28 cellular contexts compared by ENCODE assay signal in genomic region chr12:101968770-101969169, GRCh38.
DNase-seq lines count a peak whose midpoint lies in the region; ATAC-seq and TF ChIP-seq lines count a peak whose summit lies in the region.
"Had no signal": no experiment of that assay in that cellular context is flagged by ENCODE, and none has a peak within 500 bp of the region (broad histone marks: within the 10 kb centered on the region; RNA-seq: fewer than 3 reads in every experiment).

No MANE protein-coding gene starts in this region.

- H4K20me1 ChIP-seq in BLaER1 treated with 17β-estradiol and CSF1 and Interleukin-3, amounts not matched to agents 10 nM and 100 nM = no peaks in the 10 kb centered on the region

- POLR2A ChIA-PET in CD4-positive, alpha-beta memory T cell (lab: Charles Lee; ENCODE audit: partially characterized antibody) = no interaction called here

- TF ChIP-seq CTCF in epithelial cell of proximal tubule (conservative IDR thresholded peaks at IDR 0.05; ENCODE audit: low read depth, low read length) = no peak

- H3K27ac Mint-ChIP-seq in CD4-positive, alpha-beta memory T cell = peak overlapping the region in 3 of 7 donors; percentile 25 to 57 (median 54)
- no peak overlapping the region for H3K27ac Mint-ChIP-seq in stimulated activated memory B cell treated with anti-CD40 and anti-IgM and Interleukin-4, amounts not matched to agents 10 μg/mL and 1 μg/mL and 100 μg/mL, for 72 hours
- H3K27ac Mint-ChIP-seq: nephron progenitor cell, T-helper 17 cell had no signal

- H3K27me3 ChIP-seq in BLaER1 treated with 17β-estradiol and CSF1 and Interleukin-3, amounts not matched to agents 10 nM and 100 nM = no peaks in the 10 kb centered on the region
- H3K27me3 ChIP-seq in CD4-positive, alpha-beta memory T cell (ENCODE audit: insufficient read depth, low read length) = no peaks in the 10 kb centered on the region
- H3K27me3 ChIP-seq in MG63 = no peaks in the 10 kb centered on the region
- H3K27me3 ChIP-seq: esophagus muscularis mucosa, gastrocnemius medialis, pancreas, upper lobe of left lung had no signal

- H3K4me3 ChIP-seq in BLaER1 treated with 17β-estradiol and CSF1 and Interleukin-3, amounts not matched to agents 10 nM and 100 nM = no peak overlapping the region
- H3K4me3 ChIP-seq in CD4-positive, alpha-beta memory T cell (ENCODE audit: low read length in 2 of 2) = no peak overlapping the region
- H3K4me3 ChIP-seq in MG63 (no peak overlapping the region), epithelial cell of proximal tubule (ENCODE audit: low read depth, low read length) (no peak overlapping the region)
- H3K4me3 ChIP-seq: esophagus muscularis mucosa, gastrocnemius medialis, HAP-1, K562, pancreas, smooth muscle cell, upper lobe of left lung had no signal

- peak overlapping the region in 3 of 11 experiments; percentile 58 to 66 (median 60); a peak in 6 of 22 replicates for H3K27ac ChIP-seq in BLaER1 treated with 17β-estradiol and CSF1 and Interleukin-3, amounts not matched to agents 10 nM and 100 nM
- H3K27ac ChIP-seq in CD4-positive, alpha-beta memory T cell (ENCODE audit: low read depth, low read length) = no peak overlapping the region
- H3K27ac ChIP-seq: C4-2B, esophagus muscularis mucosa, gastrocnemius medialis, pancreas, upper lobe of left lung had no signal

- no peaks in the 10 kb centered on the region for H3K36me3 ChIP-seq in BLaER1 treated with 17β-estradiol and CSF1 and Interleukin-3, amounts not matched to agents 10 nM and 100 nM
- no peaks in the 10 kb centered on the region for H3K36me3 ChIP-seq in CD4-positive, alpha-beta memory T cell (ENCODE audit: insufficient read depth, low read length)
- H3K36me3 ChIP-seq in MG63 = no peaks in the 10 kb centered on the region
- H3K36me3 ChIP-seq: esophagus muscularis mucosa, gastrocnemius medialis, HAP-1, pancreas, upper lobe of left lung had no signal

- no peak overlapping the region for H3K4me3 Mint-ChIP-seq in CD4-positive, alpha-beta memory T cell
- H3K4me3 Mint-ChIP-seq in stimulated activated memory B cell treated with anti-CD40 and anti-IgM and Interleukin-4, amounts not matched to agents 10 μg/mL and 1 μg/mL and 100 μg/mL, for 72 hours = no peak overlapping the region
- H3K4me3 Mint-ChIP-seq: activated T-cell treated with anti-CD3 and anti-CD28 coated beads, Interleukin-2, amount 50 U/mL, for 4 hours; nephron progenitor cell; T-helper 17 cell had no signal

- ATAC-seq in GM19463 (IDR thresholded peaks at IDR 0.05; ENCODE audit: unreplicated experiment) = no peak
- no peak for ATAC-seq in stimulated activated memory B cell treated with anti-CD40 and anti-IgM and Interleukin-4, amounts not matched to agents 10 μg/mL and 1 μg/mL and 100 μg/mL, for 72 hours
- ATAC-seq in GM21576 (IDR thresholded peaks at IDR 0.05; ENCODE audit: unreplicated experiment) = no peak
- ATAC-seq: gastrocnemius medialis, K562, left colon, pancreas, T-helper 17 cell had no signal

- intact Hi-C loops in CD4-positive, alpha-beta memory T cell (cut with micrococcal nuclease) = no loop called here

- H3K4me1 ChIP-seq in BLaER1 treated with 17β-estradiol and CSF1 and Interleukin-3, amounts not matched to agents 10 nM and 100 nM = peaks cover 12 to 25% (median 23%) of the 10 kb centered on the region in 10 experiments
- H3K4me1 ChIP-seq in CD4-positive, alpha-beta memory T cell (ENCODE audit: insufficient read depth, low read length) = peaks cover 12% of the 10 kb centered on the region
- H3K4me1 ChIP-seq: esophagus muscularis mucosa, gastrocnemius medialis, HAP-1, pancreas, upper lobe of left lung had no signal

- H3K9me3 Mint-ChIP-seq in CD4-positive, alpha-beta memory T cell = peaks cover 0 to 6% (median 0%) of the 10 kb centered on the region in 8 donors
- H3K9me3 Mint-ChIP-seq in stimulated activated memory B cell treated with anti-CD40 and anti-IgM and Interleukin-4, amounts not matched to agents 10 μg/mL and 1 μg/mL and 100 μg/mL, for 72 hours = no peaks in the 10 kb centered on the region

- no peak overlapping the region for H3K9ac ChIP-seq in BLaER1 treated with 17β-estradiol and CSF1 and Interleukin-3, amounts not matched to agents 10 nM and 100 nM
- H3K9ac ChIP-seq: SK-N-SH had no signal

- H3K9me3 ChIP-seq in BLaER1 treated with 17β-estradiol and CSF1 and Interleukin-3, amounts not matched to agents 10 nM and 100 nM (replicated peaks in 1 of 11) = peaks cover 0 to 14% (median 0%) of the 10 kb centered on the region in 11 experiments; a peak in 3 of 22 replicates
- no peaks in the 10 kb centered on the region for H3K9me3 ChIP-seq in CD4-positive, alpha-beta memory T cell (ENCODE audit: control insufficient read depth in 1 of 2, low read length in 2 of 2)
- 0 out of 2 replicates have a peak, but pooled peaks cover 2% of the 10 kb centered on the region for H3K9me3 ChIP-seq in MG63
- H3K9me3 ChIP-seq: gastrocnemius medialis, HAP-1, pancreas, SK-N-SH, upper lobe of left lung had no signal

- H3K36me3 Mint-ChIP-seq in CD4-positive, alpha-beta memory T cell = no peaks in the 10 kb centered on the region
- no peaks in the 10 kb centered on the region for H3K36me3 Mint-ChIP-seq in stimulated activated memory B cell treated with anti-CD40 and anti-IgM and Interleukin-4, amounts not matched to agents 10 μg/mL and 1 μg/mL and 100 μg/mL, for 72 hours

- peak overlapping the region in 7 of 11 experiments; percentile 8 to 75 (median 46); a peak in 9 of 22 replicates for H3K4me2 ChIP-seq in BLaER1 treated with 17β-estradiol and CSF1 and Interleukin-3, amounts not matched to agents 10 nM and 100 nM
- H3K4me2 ChIP-seq: SK-N-SH, smooth muscle cell had no signal

- CTCF ChIA-PET in CD4-positive, alpha-beta memory T cell (lab: Charles Lee; ENCODE audit: partially characterized antibody) = no interaction called here

- DNase-seq in CD4-positive, alpha-beta memory T cell = peak in 3 of 5 donors; percentile 4 to 46 (median 7)
- peak; percentile 11 for DNase-seq in MG63
- peak; percentile 13 for DNase-seq in epithelial cell of proximal tubule (ENCODE audit: low read depth)
- DNase-seq: activated CD4-positive, alpha-beta T cell treated with anti-CD3 and anti-CD28 coated beads for 1 hour; activated naive CD4-positive, alpha-beta T cell treated with anti-CD3 and anti-CD28 coated beads, Interleukin-2, amount 50 U/mL, for 16 hours; activated T-cell treated with anti-CD3 and anti-CD28 coated beads, Interleukin-2, amount 50 U/mL, for 4 hours; anterior cingulate cortex; gastrocnemius medialis; hippocampal formation; left colon; NCI-H1417 treated with DMSO at 0.1 percent for 48 hours; NCI-H446; nephron progenitor cell; OCI-M1; pancreas; SK-N-SH; stimulated activated CD4-positive, alpha-beta T cell treated with anti-CD3 and anti-CD28 coated beads, Interleukin-1b, Interleukin-23, amount 100 ng/mL, for 48 hours; T-helper 17 cell; upper lobe of left lung had no signal

- peaks cover 7 to 16% (median 13%) of the 10 kb centered on the region in 4 donors for H3K4me1 Mint-ChIP-seq in CD4-positive, alpha-beta memory T cell
- H3K4me1 Mint-ChIP-seq in stimulated activated memory B cell treated with anti-CD40 and anti-IgM and Interleukin-4, amounts not matched to agents 10 μg/mL and 1 μg/mL and 100 μg/mL, for 72 hours = peaks cover 17% of the 10 kb centered on the region
- H3K4me1 Mint-ChIP-seq: nephron progenitor cell had no signal

- H3K27me3 Mint-ChIP-seq in CD4-positive, alpha-beta memory T cell = peaks cover 2 to 6% of the 10 kb centered on the region in 2 donors
- H3K27me3 Mint-ChIP-seq in stimulated activated memory B cell treated with anti-CD40 and anti-IgM and Interleukin-4, amounts not matched to agents 10 μg/mL and 1 μg/mL and 100 μg/mL, for 72 hours = no peaks in the 10 kb centered on the region
- H3K27me3 Mint-ChIP-seq: T-helper 17 cell had no signal
